ENCODE assay signal across 1 cellular context in the genomic region with DNA sequence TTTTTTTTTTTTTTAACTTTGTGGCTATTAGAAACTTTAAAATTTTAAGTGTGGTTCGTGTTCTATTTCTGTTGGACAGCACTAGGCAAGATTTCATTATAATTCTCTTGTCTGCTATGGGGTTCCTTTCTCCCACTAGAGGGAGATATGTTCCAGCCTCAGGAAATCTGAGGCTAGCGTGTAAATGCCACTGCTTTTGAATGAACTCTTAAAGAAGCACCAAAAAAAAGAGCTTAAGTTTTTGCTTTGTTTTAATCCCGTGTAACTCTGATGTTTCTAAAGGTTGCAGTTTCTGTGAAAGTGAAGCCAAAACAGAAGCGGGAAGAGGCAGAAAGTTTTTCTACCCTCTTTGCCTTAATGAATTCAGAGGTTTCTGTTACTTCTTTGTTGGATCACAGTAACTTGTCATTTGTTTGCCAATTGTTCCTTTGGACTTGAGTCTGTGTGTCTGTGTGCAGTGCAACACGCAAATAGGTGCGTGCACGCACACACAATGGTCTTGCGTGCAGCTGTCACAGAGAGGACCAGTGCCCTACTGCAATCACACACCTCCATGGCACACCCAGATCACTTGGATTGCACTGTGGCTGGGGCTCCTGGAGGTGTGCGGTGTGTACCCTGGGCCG.
TF ChIP-seq lines count a peak whose summit lies in the region.

No MANE protein-coding gene starts in this region.

TF ChIP-seq in H1, 55 proteins besides CTCF, POLR2A, EP300 and RAD21 (continued from another document):
- TF ChIP-seq, protein P1, sequence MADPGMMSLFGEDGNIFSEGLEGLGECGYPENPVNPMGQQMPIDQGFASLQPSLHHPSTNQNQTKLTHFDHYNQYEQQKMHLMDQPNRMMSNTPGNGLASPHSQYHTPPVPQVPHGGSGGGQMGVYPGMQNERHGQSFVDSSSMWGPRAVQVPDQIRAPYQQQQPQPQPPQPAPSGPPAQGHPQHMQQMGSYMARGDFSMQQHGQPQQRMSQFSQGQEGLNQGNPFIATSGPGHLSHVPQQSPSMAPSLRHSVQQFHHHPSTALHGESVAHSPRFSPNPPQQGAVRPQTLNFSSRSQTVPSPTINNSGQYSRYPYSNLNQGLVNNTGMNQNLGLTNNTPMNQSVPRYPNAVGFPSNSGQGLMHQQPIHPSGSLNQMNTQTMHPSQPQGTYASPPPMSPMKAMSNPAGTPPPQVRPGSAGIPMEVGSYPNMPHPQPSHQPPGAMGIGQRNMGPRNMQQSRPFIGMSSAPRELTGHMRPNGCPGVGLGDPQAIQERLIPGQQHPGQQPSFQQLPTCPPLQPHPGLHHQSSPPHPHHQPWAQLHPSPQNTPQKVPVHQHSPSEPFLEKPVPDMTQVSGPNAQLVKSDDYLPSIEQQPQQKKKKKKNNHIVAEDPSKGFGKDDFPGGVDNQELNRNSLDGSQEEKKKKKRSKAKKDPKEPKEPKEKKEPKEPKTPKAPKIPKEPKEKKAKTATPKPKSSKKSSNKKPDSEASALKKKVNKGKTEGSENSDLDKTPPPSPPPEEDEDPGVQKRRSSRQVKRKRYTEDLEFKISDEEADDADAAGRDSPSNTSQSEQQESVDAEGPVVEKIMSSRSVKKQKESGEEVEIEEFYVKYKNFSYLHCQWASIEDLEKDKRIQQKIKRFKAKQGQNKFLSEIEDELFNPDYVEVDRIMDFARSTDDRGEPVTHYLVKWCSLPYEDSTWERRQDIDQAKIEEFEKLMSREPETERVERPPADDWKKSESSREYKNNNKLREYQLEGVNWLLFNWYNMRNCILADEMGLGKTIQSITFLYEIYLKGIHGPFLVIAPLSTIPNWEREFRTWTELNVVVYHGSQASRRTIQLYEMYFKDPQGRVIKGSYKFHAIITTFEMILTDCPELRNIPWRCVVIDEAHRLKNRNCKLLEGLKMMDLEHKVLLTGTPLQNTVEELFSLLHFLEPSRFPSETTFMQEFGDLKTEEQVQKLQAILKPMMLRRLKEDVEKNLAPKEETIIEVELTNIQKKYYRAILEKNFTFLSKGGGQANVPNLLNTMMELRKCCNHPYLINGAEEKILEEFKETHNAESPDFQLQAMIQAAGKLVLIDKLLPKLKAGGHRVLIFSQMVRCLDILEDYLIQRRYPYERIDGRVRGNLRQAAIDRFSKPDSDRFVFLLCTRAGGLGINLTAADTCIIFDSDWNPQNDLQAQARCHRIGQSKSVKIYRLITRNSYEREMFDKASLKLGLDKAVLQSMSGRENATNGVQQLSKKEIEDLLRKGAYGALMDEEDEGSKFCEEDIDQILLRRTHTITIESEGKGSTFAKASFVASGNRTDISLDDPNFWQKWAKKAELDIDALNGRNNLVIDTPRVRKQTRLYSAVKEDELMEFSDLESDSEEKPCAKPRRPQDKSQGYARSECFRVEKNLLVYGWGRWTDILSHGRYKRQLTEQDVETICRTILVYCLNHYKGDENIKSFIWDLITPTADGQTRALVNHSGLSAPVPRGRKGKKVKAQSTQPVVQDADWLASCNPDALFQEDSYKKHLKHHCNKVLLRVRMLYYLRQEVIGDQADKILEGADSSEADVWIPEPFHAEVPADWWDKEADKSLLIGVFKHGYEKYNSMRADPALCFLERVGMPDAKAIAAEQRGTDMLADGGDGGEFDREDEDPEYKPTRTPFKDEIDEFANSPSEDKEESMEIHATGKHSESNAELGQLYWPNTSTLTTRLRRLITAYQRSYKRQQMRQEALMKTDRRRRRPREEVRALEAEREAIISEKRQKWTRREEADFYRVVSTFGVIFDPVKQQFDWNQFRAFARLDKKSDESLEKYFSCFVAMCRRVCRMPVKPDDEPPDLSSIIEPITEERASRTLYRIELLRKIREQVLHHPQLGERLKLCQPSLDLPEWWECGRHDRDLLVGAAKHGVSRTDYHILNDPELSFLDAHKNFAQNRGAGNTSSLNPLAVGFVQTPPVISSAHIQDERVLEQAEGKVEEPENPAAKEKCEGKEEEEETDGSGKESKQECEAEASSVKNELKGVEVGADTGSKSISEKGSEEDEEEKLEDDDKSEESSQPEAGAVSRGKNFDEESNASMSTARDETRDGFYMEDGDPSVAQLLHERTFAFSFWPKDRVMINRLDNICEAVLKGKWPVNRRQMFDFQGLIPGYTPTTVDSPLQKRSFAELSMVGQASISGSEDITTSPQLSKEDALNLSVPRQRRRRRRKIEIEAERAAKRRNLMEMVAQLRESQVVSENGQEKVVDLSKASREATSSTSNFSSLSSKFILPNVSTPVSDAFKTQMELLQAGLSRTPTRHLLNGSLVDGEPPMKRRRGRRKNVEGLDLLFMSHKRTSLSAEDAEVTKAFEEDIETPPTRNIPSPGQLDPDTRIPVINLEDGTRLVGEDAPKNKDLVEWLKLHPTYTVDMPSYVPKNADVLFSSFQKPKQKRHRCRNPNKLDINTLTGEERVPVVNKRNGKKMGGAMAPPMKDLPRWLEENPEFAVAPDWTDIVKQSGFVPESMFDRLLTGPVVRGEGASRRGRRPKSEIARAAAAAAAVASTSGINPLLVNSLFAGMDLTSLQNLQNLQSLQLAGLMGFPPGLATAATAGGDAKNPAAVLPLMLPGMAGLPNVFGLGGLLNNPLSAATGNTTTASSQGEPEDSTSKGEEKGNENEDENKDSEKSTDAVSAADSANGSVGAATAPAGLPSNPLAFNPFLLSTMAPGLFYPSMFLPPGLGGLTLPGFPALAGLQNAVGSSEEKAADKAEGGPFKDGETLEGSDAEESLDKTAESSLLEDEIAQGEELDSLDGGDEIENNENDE (IDR thresholded peaks at IDR 0.05; ENCODE audit: insufficient replicate concordance, low read length), result no peak
- TF ChIP-seq ZNF274 (IDR thresholded peaks at IDR 0.05; ENCODE audit: borderline replicate concordance, extremely low read depth, low read length), result no peak
- TF ChIP-seq, protein P2, sequence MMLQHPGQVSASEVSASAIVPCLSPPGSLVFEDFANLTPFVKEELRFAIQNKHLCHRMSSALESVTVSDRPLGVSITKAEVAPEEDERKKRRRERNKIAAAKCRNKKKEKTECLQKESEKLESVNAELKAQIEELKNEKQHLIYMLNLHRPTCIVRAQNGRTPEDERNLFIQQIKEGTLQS (IDR thresholded peaks at IDR 0.05; ENCODE audit: insufficient read depth, low read depth, low read length), result no peak
- no peak for TF ChIP-seq TAF1 (IDR thresholded peaks at IDR 0.05; ENCODE audit: low read depth, low read length)
- no peak for TF ChIP-seq TCF12 (IDR thresholded peaks at IDR 0.05; ENCODE audit: low read depth, low read length)
TF ChIP-seq in H1: peak in this region for 0.
